ENCODE assay signal across 26 cellular contexts in genomic region chr18:46352520-46353250, GRCh38.
"Had no signal": no experiment of that assay in that cellular context is flagged by ENCODE, and none has a peak within 500 bp of the region (broad histone marks: within the 10 kb centered on the region; RNA-seq: fewer than 3 reads in every experiment).

No MANE protein-coding gene starts in this region.

- ATAC-seq: left cardiac atrium; left ventricle myocardium superior; mucosa of descending colon; right lobe of liver; stimulated activated effector memory CD8-positive, alpha-beta T cell treated with anti-CD3 and anti-CD28 coated beads, Interleukin-12 subunit alpha, Interleukin-12 subunit beta, amount 100 ng/mL, for 72 hours; WTC11 had no signal

- H3K4me3 ChIP-seq: breast epithelium, esophagus squamous epithelium, mucosa of descending colon, right lobe of liver, skin epidermis, vagina had no signal

- H3K9me3 ChIP-seq: breast epithelium, esophagus squamous epithelium, mucosa of descending colon, neutrophil, right lobe of liver, vagina had no signal

- H3K27me3 Mint-ChIP-seq: central memory CD8-positive, alpha-beta T cell; stimulated activated naive CD8-positive, alpha-beta T cell treated with anti-CD3 and anti-CD28 coated beads, Interleukin-15, Interleukin-2, amounts not matched to agents 100 ng/mL and 50 ng/mL, for 24 hours; type B pancreatic cell had no signal

- FAIRE-seq: colon, islet of Langerhans had no signal

- H3K4me1 ChIP-seq: breast epithelium, esophagus squamous epithelium, right lobe of liver, vagina had no signal

- H3K36me3 ChIP-seq: breast epithelium, neutrophil, right lobe of liver, vagina had no signal

- H3K4me3 Mint-ChIP-seq: activated naive CD4-positive, alpha-beta T cell treated with anti-CD3 and anti-CD28 coated beads for 36 hours; central memory CD8-positive, alpha-beta T cell; nephron progenitor cell; stimulated activated effector memory CD8-positive, alpha-beta T cell treated with anti-CD3 and anti-CD28 coated beads, Interleukin-12 subunit alpha, Interleukin-12 subunit beta, amount 100 ng/mL, for 72 hours; stimulated activated naive CD8-positive, alpha-beta T cell treated with anti-CD3 and anti-CD28 coated beads, Interleukin-15, Interleukin-2, amounts not matched to agents 100 ng/mL and 50 ng/mL, for 24 hours; type B pancreatic cell; WTC11 had no signal

- H3K9me3 Mint-ChIP-seq: activated naive CD4-positive, alpha-beta T cell treated with anti-CD3 and anti-CD28 coated beads for 36 hours; central memory CD8-positive, alpha-beta T cell; stimulated activated effector memory CD8-positive, alpha-beta T cell treated with anti-CD3 and anti-CD28 coated beads, Interleukin-12 subunit alpha, Interleukin-12 subunit beta, amount 100 ng/mL, for 72 hours; stimulated activated naive CD8-positive, alpha-beta T cell treated with anti-CD3 and anti-CD28 coated beads, Interleukin-15, Interleukin-2, amounts not matched to agents 100 ng/mL and 50 ng/mL, for 24 hours; type B pancreatic cell; WTC11 had no signal

- DNase-seq: activated CD8-positive, alpha-beta memory T cell treated with anti-CD3 and anti-CD28 coated beads for 24 hours; activated effector memory CD4-positive, alpha-beta T cell treated with anti-CD3 and anti-CD28 coated beads, Interleukin-2, amount 50 U/mL, for 16 hours; activated naive CD4-positive, alpha-beta T cell treated with anti-CD3 and anti-CD28 coated beads for 36 hours; dermis blood vessel endothelial cell; effector CD4-positive, alpha-beta T cell; esophagus squamous epithelium; foreskin melanocyte; left cardiac atrium; left ventricle myocardium superior; mucosa of descending colon; nephron progenitor cell; right lobe of liver; stimulated activated CD4-positive, alpha-beta T cell treated with anti-CD3 and anti-CD28 coated beads, Interleukin-4, amount 100 ng/mL, for 24 hours; T1000 had no signal

- H3K36me3 Mint-ChIP-seq: stimulated activated effector memory CD8-positive, alpha-beta T cell treated with anti-CD3 and anti-CD28 coated beads, Interleukin-12 subunit alpha, Interleukin-12 subunit beta, amount 100 ng/mL, for 72 hours; WTC11 had no signal

- H3K27ac ChIP-seq: breast epithelium, epithelial cell of prostate, esophagus squamous epithelium, neutrophil, right lobe of liver, skin epidermis, vagina had no signal

- H3K4me1 Mint-ChIP-seq: central memory CD8-positive, alpha-beta T cell had no signal

- H3K27ac Mint-ChIP-seq: activated naive CD4-positive, alpha-beta T cell treated with anti-CD3 and anti-CD28 coated beads for 36 hours; nephron progenitor cell; stimulated activated effector memory CD8-positive, alpha-beta T cell treated with anti-CD3 and anti-CD28 coated beads, Interleukin-12 subunit alpha, Interleukin-12 subunit beta, amount 100 ng/mL, for 72 hours; stimulated activated naive CD8-positive, alpha-beta T cell treated with anti-CD3 and anti-CD28 coated beads, Interleukin-15, Interleukin-2, amounts not matched to agents 100 ng/mL and 50 ng/mL, for 24 hours; type B pancreatic cell; WTC11 had no signal

- H3K27me3 ChIP-seq: breast epithelium, esophagus squamous epithelium, neutrophil, right lobe of liver, vagina had no signal
